In genomic region chr2:31202041-31202440, GRCh38 we compare ENCODE assay signal across 16 cellular contexts. TPM values are rescaled to one million over a fixed set of nuclear protein-coding genes. Genes with fewer than 3 reads are reported as not detected.
DNase-seq lines count a peak whose midpoint lies in the region; ATAC-seq lines count a peak whose summit lies in the region.
"Had no signal": no experiment of that assay in that cellular context is flagged by ENCODE, and none has a peak within 500 bp of the region (broad histone marks: within the 10 kb centered on the region; RNA-seq: fewer than 3 reads in every experiment).

No MANE protein-coding gene starts in this region.

- no peaks in the 10 kb centered on the region for H3K36me3 ChIP-seq in GM23248 (ENCODE audit: low read depth)

- ATAC-seq in Right ventricle myocardium inferior (peak; percentile 55), right cardiac atrium (no peak), HG02981 (IDR thresholded peaks at IDR 0.05; ENCODE audit: unreplicated experiment) (no peak), HG02678 (IDR thresholded peaks at IDR 0.05; ENCODE audit: unreplicated experiment) (no peak)
- ATAC-seq: CD8-positive, alpha-beta T cell had no signal

- no peaks in the 10 kb centered on the region for H3K9me3 ChIP-seq in right cardiac atrium (ENCODE audit: control insufficient read depth, low read length)
- no peaks in the 10 kb centered on the region for H3K9me3 ChIP-seq in GM23248 (ENCODE audit: low read depth)

- H3K4me1 ChIP-seq in right cardiac atrium (ENCODE audit: control insufficient read depth, insufficient read depth, low read length), result no peaks in the 10 kb centered on the region
- H3K4me1 ChIP-seq in GM23248 (ENCODE audit: insufficient read depth), result no peaks in the 10 kb centered on the region

- no peaks in the 10 kb centered on the region for H4K20me1 ChIP-seq in GM23248 (ENCODE audit: insufficient read depth)
- H4K20me1 ChIP-seq: BLaER1 treated with 17β-estradiol and CSF1 and Interleukin-3, amounts not matched to agents 10 nM and 100 nM had no signal

- in situ Hi-C loops in GM23248 (cut with MboI), result no loop called here

- H3K27me3 ChIP-seq in right cardiac atrium (ENCODE audit: control insufficient read depth, insufficient read depth) (no peaks in the 10 kb centered on the region), GM23248 (replicated peaks; ENCODE audit: insufficient read depth) (peaks cover 13% of the 10 kb centered on the region; the same call in 1 of the 2 replicates)
- H3K27me3 ChIP-seq: BLaER1 treated with 17β-estradiol and CSF1 and Interleukin-3, amounts not matched to agents 10 nM and 100 nM had no signal

- no peak overlapping the region for H3K9ac ChIP-seq in GM23248
- H3K9ac ChIP-seq: BLaER1 treated with 17β-estradiol and CSF1 and Interleukin-3, amounts not matched to agents 10 nM and 100 nM had no signal

- H3K4me3 ChIP-seq in right cardiac atrium (ENCODE audit: low read length) (no peak overlapping the region), GM23248 (no peak overlapping the region)
- H3K4me3 ChIP-seq: BLaER1 treated with 17β-estradiol and CSF1 and Interleukin-3, amounts not matched to agents 10 nM and 100 nM had no signal

- 61% methylated on average over 5 of the region's 5 CpGs for WGBS in right cardiac atrium
- WGBS in GM23248 (ENCODE audit: low coverage in 1 of 2, low lambda C conversion rate in 2 of 2, missing lambda C conversion rate in 2 of 2), 2 experiments, result 46 to 49% methylated on average over 5 of the region's 5 CpGs

- H3F3A ChIP-seq in GM23248 (ENCODE audit: insufficient read depth), result no peaks in the 10 kb centered on the region

- H3K4me2 ChIP-seq in GM23248 (ENCODE audit: unreplicated experiment), result no peak overlapping the region
- H3K4me2 ChIP-seq: BLaER1 treated with 17β-estradiol and CSF1 and Interleukin-3, amounts not matched to agents 10 nM and 100 nM had no signal

- no peak for DNase-seq in Right ventricle myocardium inferior (ENCODE audit: missing footprints)
- no peak for DNase-seq in right cardiac atrium
- DNase-seq in EH (ENCODE audit: low read depth), result peak; percentile 3
- DNase-seq in GM23248, result peak; percentile 20
- DNase-seq in medulla oblongata (ENCODE audit: extremely low spot score), result peak; percentile 10
- DNase-seq: Calu3; CD8-positive, alpha-beta T cell; DMS79 treated with DMSO at 0.1 percent for 48 hours; EL; H9 had no signal

- H3K79me2 ChIP-seq in GM23248 (ENCODE audit: insufficient read depth), result no peaks in the 10 kb centered on the region

- H3K27ac ChIP-seq in right cardiac atrium (ENCODE audit: low read length) (no peak overlapping the region), GM23248 (no peak overlapping the region)
- H3K27ac ChIP-seq: BLaER1 treated with 17β-estradiol and CSF1 and Interleukin-3, amounts not matched to agents 10 nM and 100 nM had no signal

- H2AFZ ChIP-seq in GM23248, result no peak overlapping the region

- H3K9me2 ChIP-seq in GM23248 (ENCODE audit: insufficient read depth), result no peaks in the 10 kb centered on the region

- intact Hi-C loops in Right ventricle myocardium inferior (cut with DNase I), result no loop called here
- intact Hi-C loops in right cardiac atrium (cut with DNase I), result no loop called here

RNA-seq across cellular contexts. Expression of gene CAPN14, which starts 15.3 kb away (rescaled TPM):
- total RNA-seq in Right ventricle myocardium inferior (0.35 TPM), right cardiac atrium (under 1 TPM; 0.08 to 0.18 (median 0.10) TPM)
- polyA plus RNA-seq in right cardiac atrium (0.07 TPM), GM23248 (2016; fragmentation: Nextera tagmentation; extraction: Ambion mirVana) (0.06 TPM in 1 of 2 replicates, not detected in the other)
- total RNA-seq in GM23248 (2014; rRNA removed; shearing (Covaris generic)), result 0.11 TPM in 1 of 2 replicates, not detected in the other
- total RNA-seq: A172, HT-29 had no signal
- polyA plus RNA-seq: H1 had no signal

RNA-seq across cellular contexts. Expression of gene EHD3, which starts 31.9 kb away (rescaled TPM):
- total RNA-seq in Right ventricle myocardium inferior (27.9 TPM), right cardiac atrium (10 to 100 TPM in 3 of 4 donors, 1 to 10 TPM in 1; 9.5 to 13.3 (median 10.9) TPM)
- polyA plus RNA-seq in right cardiac atrium (7.4 TPM), GM23248 (2016; fragmentation: Nextera tagmentation; extraction: Ambion mirVana) (25.9 and 27.1 TPM in 2 replicates)
- 31.7 and 33.6 TPM in 2 replicates for total RNA-seq in GM23248 (2014; rRNA removed; shearing (Covaris generic))
- total RNA-seq: HT-29 had no signal

Comparison
In these comparisons a context has a peak if more than half of its experiments do, and no peak if none do; other contexts are left out.
1. DNase-seq: peak in EH (single experiment), GM23248 (single experiment) and medulla oblongata (single experiment); none in Right ventricle myocardium inferior (single experiment) and right cardiac atrium (0 of 3).